12 cellular contexts compared by ENCODE assay signal in genomic region chr1:54254055-54254454, GRCh38. TPM values are rescaled to one million over a fixed set of nuclear protein-coding genes. Genes with fewer than 3 reads are reported as not detected.
DNase-seq lines count a peak whose midpoint lies in the region; ATAC-seq, FAIRE-seq and TF ChIP-seq lines count a peak whose summit lies in the region.
"Had no signal": no experiment of that assay in that cellular context is flagged by ENCODE, and none has a peak within 500 bp of the region (broad histone marks: within the 10 kb centered on the region; RNA-seq: fewer than 3 reads in every experiment).

No MANE protein-coding gene starts in this region.

- FAIRE-seq in urothelium cell line (lab: Jason Lieb, UNC) = peak; percentile 70

- DNase-seq in activated naive CD4-positive, alpha-beta T cell treated with anti-CD3 and anti-CD28 coated beads, Interleukin-2, amount 50 U/mL, for 72 hours (ENCODE audit: low spot score in 2 of 2) = no peak
- DNase-seq in activated naive CD4-positive, alpha-beta T cell treated with Interleukin-2 at 50 U/mL for 16 hours = no peak
- DNase-seq in RPMI7951 (ENCODE audit: low read depth) (peak; percentile 58), fibroblast of lung (ENCODE audit: low read depth in 2 of 2) (peak in 1 of 2 donors; percentile 73), urothelium cell line (ENCODE audit: low spot score) (peak; percentile 60)
- DNase-seq: activated naive CD8-positive, alpha-beta T cell treated with anti-CD3 and anti-CD28 coated beads, Interleukin-2, amount 10 ng/mL, durations not matched to agents 7 days and 5 days; occipital lobe had no signal

- H3K36me3 Mint-ChIP-seq in activated naive CD4-positive, alpha-beta T cell treated with anti-CD3 and anti-CD28 coated beads, Interleukin-2, amount 50 U/mL, for 72 hours = no peaks in the 10 kb centered on the region

- no peak overlapping the region for H2AFZ ChIP-seq in fibroblast of lung (ENCODE audit: low read length)

- H3K27ac Mint-ChIP-seq in activated naive CD4-positive, alpha-beta T cell treated with anti-CD3 and anti-CD28 coated beads, Interleukin-2, amount 50 U/mL, for 72 hours = peak overlapping the region; percentile 17 to 38
- H3K27ac Mint-ChIP-seq: activated naive CD8-positive, alpha-beta T cell treated with anti-CD3 and anti-CD28 coated beads, Interleukin-2, amount 10 ng/mL, durations not matched to agents 7 days and 5 days; B cell; T-helper 1 cell treated with Interleukin-12 subunit alpha and Interleukin-12 subunit beta and Interleukin-4 antibody, amounts not matched to agents 30 μg/mL and 1 μg/mL, for 36 hours had no signal

- no peak overlapping the region for H3K4me2 ChIP-seq in fibroblast of lung (ENCODE audit: extremely low read depth, insufficient read depth, low read length)

- H3K4me3 ChIP-seq in fibroblast of lung (replicated peaks in 1 of 4; ENCODE audit: control extremely low read depth in 1 of 4, insufficient read depth in 1 of 4, low read depth in 3 of 4, low read length in 4 of 4) = no peak overlapping the region

- H4K20me1 ChIP-seq in fibroblast of lung (ENCODE audit: control insufficient read depth, extremely low read depth, insufficient read depth, low read length) = no peaks in the 10 kb centered on the region

- H3K9me3 ChIP-seq in fibroblast of lung (ENCODE audit: control insufficient read depth, insufficient read depth, low read depth, low read length) = no peaks in the 10 kb centered on the region

- no peaks in the 10 kb centered on the region for H3K79me2 ChIP-seq in fibroblast of lung (ENCODE audit: control insufficient read depth, insufficient read depth, low read length)

- no peak overlapping the region for H3K9ac ChIP-seq in fibroblast of lung (ENCODE audit: insufficient read depth, low read length)

- H3K27me3 ChIP-seq in fibroblast of lung (ENCODE audit: control insufficient read depth, insufficient read depth, low read length) = no peaks in the 10 kb centered on the region

- peaks cover 29% of the 10 kb centered on the region for H3K4me1 ChIP-seq in fibroblast of lung (ENCODE audit: control insufficient read depth, extremely low read depth, insufficient read depth, low read length)

- peak overlapping the region; percentile 38 for H3K27ac ChIP-seq in fibroblast of lung (ENCODE audit: insufficient read depth, low read length)

- ATAC-seq in activated naive CD4-positive, alpha-beta T cell treated with anti-CD3 and anti-CD28 coated beads, Interleukin-2, amount 50 U/mL, for 72 hours = no peak
- ATAC-seq in HG02798 (IDR thresholded peaks at IDR 0.05; ENCODE audit: poor library complexity, unreplicated experiment) (no peak), HG02571 (IDR thresholded peaks at IDR 0.05; ENCODE audit: unreplicated experiment) (no peak), GM18511 (IDR thresholded peaks at IDR 0.05; ENCODE audit: unreplicated experiment) (no peak)

- no peak for TF ChIP-seq CTCF in fibroblast of lung (conservative IDR thresholded peaks at IDR 0.05 in 1 of 2, IDR thresholded peaks at IDR 0.05 in 1 of 2; ENCODE audit: low read depth in 1 of 2, low read length in 2 of 2)

- H3K36me3 ChIP-seq in fibroblast of lung (ENCODE audit: control insufficient read depth, insufficient read depth, low read length) = no peaks in the 10 kb centered on the region

- no peaks in the 10 kb centered on the region for H3K9me3 Mint-ChIP-seq in activated naive CD4-positive, alpha-beta T cell treated with anti-CD3 and anti-CD28 coated beads, Interleukin-2, amount 50 U/mL, for 72 hours
- H3K9me3 Mint-ChIP-seq: activated naive CD8-positive, alpha-beta T cell treated with anti-CD3 and anti-CD28 coated beads, Interleukin-2, amount 10 ng/mL, durations not matched to agents 7 days and 5 days; T-helper 1 cell treated with Interleukin-12 subunit alpha and Interleukin-12 subunit beta and Interleukin-4 antibody, amounts not matched to agents 30 μg/mL and 1 μg/mL, for 36 hours had no signal

RNA-seq across cellular contexts. Expression of gene MRPL37, which starts 54.1 kb away (rescaled TPM):
- total RNA-seq in activated naive CD4-positive, alpha-beta T cell treated with anti-CD3 and anti-CD28 coated beads, Interleukin-2, amount 50 U/mL, for 72 hours = 100 to 1,000 TPM; 169 to 186 TPM
- total RNA-seq in RPMI7951 (2014; rRNA removed; shearing (Covaris generic)) = 144 TPM in 2 replicates
- 39.3 and 43.6 TPM in 2 replicates for total RNA-seq in fibroblast of lung
- 21.7 and 35.2 TPM in 2 replicates for polyA plus RNA-seq in fibroblast of lung
- polyA plus RNA-seq in fibroblast of lung (2012) = 92.6 and 135 TPM in 2 replicates
- polyA minus RNA-seq in fibroblast of lung (ENCODE audit: low replicate concordance) = 61.7 and 76.3 TPM in 2 replicates

RNA-seq across cellular contexts. Expression of gene CYB5RL, which starts 54.2 kb away (rescaled TPM):
- total RNA-seq in activated naive CD4-positive, alpha-beta T cell treated with anti-CD3 and anti-CD28 coated beads, Interleukin-2, amount 50 U/mL, for 72 hours = 10 to 100 TPM; 11.7 to 12.1 TPM
- total RNA-seq in RPMI7951 (2014; rRNA removed; shearing (Covaris generic)) = 5.4 and 5.8 TPM in 2 replicates
- total RNA-seq in fibroblast of lung = 6.6 and 6.7 TPM in 2 replicates
- 4.1 and 5.0 TPM in 2 replicates for polyA plus RNA-seq in fibroblast of lung
- 5.2 and 5.4 TPM in 2 replicates for polyA plus RNA-seq in fibroblast of lung (2012)
- 4.6 and 12.0 TPM in 2 replicates for polyA minus RNA-seq in fibroblast of lung (ENCODE audit: low replicate concordance)

Comparison
In these comparisons a context has a peak if more than half of its experiments do, and no peak if none do; other contexts are left out.
1. DNase-seq: peak in RPMI7951 (single experiment) and urothelium cell line (single experiment); none in activated naive CD4-positive, alpha-beta T cell treated with anti-CD3 and anti-CD28 coated beads, Interleukin-2, amount 50 U/mL, for 72 hours (0 of 2) and activated naive CD4-positive, alpha-beta T cell treated with Interleukin-2 at 50 U/mL for 16 hours (single experiment).